14 cellular contexts compared by ENCODE assay signal in the genomic region with DNA sequence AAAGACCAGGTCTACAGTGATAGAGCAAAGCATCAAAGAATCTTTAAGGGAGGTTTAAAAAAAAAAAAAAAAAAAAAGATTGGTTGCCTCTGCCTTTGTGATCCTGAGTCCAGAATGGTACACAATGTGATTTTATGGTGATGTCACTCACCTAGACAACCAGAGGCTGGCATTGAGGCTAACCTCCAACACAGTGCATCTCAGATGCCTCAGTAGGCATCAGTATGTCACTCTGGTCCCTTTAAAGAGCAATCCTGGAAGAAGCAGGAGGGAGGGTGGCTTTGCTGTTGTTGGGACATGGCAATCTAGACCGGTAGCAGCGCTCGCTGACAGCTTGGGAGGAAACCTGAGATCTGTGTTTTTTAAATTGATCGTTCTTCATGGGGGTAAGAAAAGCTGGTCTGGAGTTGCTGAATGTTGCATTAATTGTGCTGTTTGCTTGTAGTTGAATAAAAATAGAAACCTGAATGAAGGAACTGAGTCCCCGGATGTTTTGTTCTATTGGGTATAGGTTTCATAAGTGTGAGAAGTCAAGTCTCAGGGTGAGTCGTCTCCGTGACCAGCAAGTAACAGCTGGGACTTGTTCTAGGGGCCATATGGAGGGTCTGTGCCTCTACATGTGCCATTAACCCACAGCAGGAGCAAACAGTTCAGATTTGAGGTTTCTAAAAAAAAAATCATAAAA. TPM values are rescaled to one million over a fixed set of nuclear protein-coding genes. Genes with fewer than 3 reads are reported as not detected.
DNase-seq lines count a peak whose midpoint lies in the region; ATAC-seq and TF ChIP-seq lines count a peak whose summit lies in the region.
"Had no signal": no experiment of that assay in that cellular context is flagged by ENCODE, and none has a peak within 500 bp of the region (broad histone marks: within the 10 kb centered on the region; RNA-seq: fewer than 3 reads in every experiment).

No MANE protein-coding gene starts in this region.

- H3K4me3 Mint-ChIP-seq in CD4-positive, CD25-positive, alpha-beta regulatory T cell = peak overlapping the region in 1 of 4 donors; percentile 57
- H3K4me3 Mint-ChIP-seq in activated naive CD8-positive, alpha-beta T cell treated with anti-CD3 and anti-CD28 coated beads, Interleukin-2, amount 50 U/mL, for 24 hours = no peak overlapping the region

- no peak overlapping the region for H3K4me2 ChIP-seq in Karpas-422 (ENCODE audit: low read depth, low read length, poor library complexity, severe bottlenecking)

- H4K20me1 ChIP-seq in Karpas-422 (ENCODE audit: insufficient read depth, low read depth, low read length) = no peaks in the 10 kb centered on the region

- H3K79me2 ChIP-seq in Karpas-422 (ENCODE audit: low read length) = peaks cover 12% of the 10 kb centered on the region; the same call in 1 of the 2 replicates

- WGBS in esophagus squamous epithelium, 2 donors = 77 to 80% methylated on average over 7 of the region's 7 CpGs

- H3K9me3 Mint-ChIP-seq in CD4-positive, CD25-positive, alpha-beta regulatory T cell = no peaks in the 10 kb centered on the region
- H3K9me3 Mint-ChIP-seq in activated naive CD8-positive, alpha-beta T cell treated with anti-CD3 and anti-CD28 coated beads, Interleukin-2, amount 50 U/mL, for 24 hours = no peaks in the 10 kb centered on the region

- H3K27ac Mint-ChIP-seq in CD4-positive, CD25-positive, alpha-beta regulatory T cell = peak overlapping the region in 2 of 3 donors; percentile 67 to 86
- peak overlapping the region; percentile 59 for H3K27ac Mint-ChIP-seq in activated naive CD8-positive, alpha-beta T cell treated with anti-CD3 and anti-CD28 coated beads, Interleukin-2, amount 50 U/mL, for 24 hours

- no peaks in the 10 kb centered on the region for H3K27me3 ChIP-seq in CD4-positive, CD25-positive, alpha-beta regulatory T cell (ENCODE audit: control insufficient read depth, insufficient read depth, low read length)
- H3K27me3 ChIP-seq in Karpas-422 (ENCODE audit: low read length) = no peaks in the 10 kb centered on the region
- H3K27me3 ChIP-seq in esophagus squamous epithelium = no peaks in the 10 kb centered on the region
- H3K27me3 ChIP-seq: BLaER1 treated with 17β-estradiol and CSF1 and Interleukin-3, amounts not matched to agents 10 nM and 100 nM had no signal

- intact Hi-C loops in esophagus squamous epithelium (cut with DNase I) = no loop called here

- no peak overlapping the region for H2AFZ ChIP-seq in Karpas-422 (ENCODE audit: low read length)

- H3K36me3 Mint-ChIP-seq in CD4-positive, CD25-positive, alpha-beta regulatory T cell = peaks cover 48% of the 10 kb centered on the region
- peaks cover 54% of the 10 kb centered on the region for H3K36me3 Mint-ChIP-seq in activated naive CD8-positive, alpha-beta T cell treated with anti-CD3 and anti-CD28 coated beads, Interleukin-2, amount 50 U/mL, for 24 hours (ENCODE audit: low read depth)

- no peaks in the 10 kb centered on the region for H3K27me3 Mint-ChIP-seq in CD4-positive, CD25-positive, alpha-beta regulatory T cell
- H3K27me3 Mint-ChIP-seq in activated naive CD8-positive, alpha-beta T cell treated with anti-CD3 and anti-CD28 coated beads, Interleukin-2, amount 50 U/mL, for 24 hours = no peaks in the 10 kb centered on the region

- H3K4me3 ChIP-seq in CD4-positive, CD25-positive, alpha-beta regulatory T cell (ENCODE audit: low read depth, low read length) = no peak overlapping the region
- H3K4me3 ChIP-seq in Karpas-422 (ENCODE audit: low read length) (no peak overlapping the region), esophagus squamous epithelium (no peak overlapping the region)
- H3K4me3 ChIP-seq: BLaER1 treated with 17β-estradiol and CSF1 and Interleukin-3, amounts not matched to agents 10 nM and 100 nM had no signal

- TF ChIP-seq CTCF in GM13977 (IDR thresholded peaks at IDR 0.05; ENCODE audit: extremely low read depth, insufficient read depth, missing control alignments) = no peak
- no peak for TF ChIP-seq CTCF in esophagus squamous epithelium (IDR thresholded peaks at IDR 0.05)

- H3K9me3 ChIP-seq in CD4-positive, CD25-positive, alpha-beta regulatory T cell (ENCODE audit: control insufficient read depth in 2 of 2, low read length in 2 of 2) = no peaks in the 10 kb centered on the region
- H3K9me3 ChIP-seq in Karpas-422 (ENCODE audit: low read length) (no peaks in the 10 kb centered on the region), esophagus squamous epithelium (no peaks in the 10 kb centered on the region)
- H3K9me3 ChIP-seq: BLaER1 treated with 17β-estradiol and CSF1 and Interleukin-3, amounts not matched to agents 10 nM and 100 nM had no signal

- in situ Hi-C loops in GM13977 (cut with MboI; ENCODE audit: low pct_unique_long_range_greater_than_20kb, low sequenced_read_pairs, unreplicated experiment) = no loop called here

- no peak for TF ChIP-seq POLR2A in esophagus squamous epithelium (IDR thresholded peaks at IDR 0.05)

- H3K27ac ChIP-seq in CD4-positive, CD25-positive, alpha-beta regulatory T cell (ENCODE audit: insufficient read depth, low read length, poor library complexity, severe bottlenecking) = no peak overlapping the region
- H3K27ac ChIP-seq in Karpas-422 (ENCODE audit: low read length) = no peak overlapping the region
- H3K27ac ChIP-seq in esophagus squamous epithelium = no peak overlapping the region

- ATAC-seq in CD4-positive, CD25-positive, alpha-beta regulatory T cell (ENCODE audit: low read depth in 2 of 2) = no peak
- ATAC-seq in HG03025 (IDR thresholded peaks at IDR 0.05; ENCODE audit: low FRiP score, unreplicated experiment) = peak; percentile 67
- peak; percentile 30 for ATAC-seq in activated naive CD8-positive, alpha-beta T cell treated with anti-CD3 and anti-CD28 coated beads, Interleukin-2, amount 50 U/mL, for 24 hours
- no peak for ATAC-seq in HG03039 (IDR thresholded peaks at IDR 0.05; ENCODE audit: unreplicated experiment)

- H3K9ac ChIP-seq in Karpas-422 (ENCODE audit: low read length) = no peak overlapping the region

- peaks cover 5 to 17% (median 10%) of the 10 kb centered on the region in 4 donors for H3K4me1 Mint-ChIP-seq in CD4-positive, CD25-positive, alpha-beta regulatory T cell
- peaks cover 8% of the 10 kb centered on the region for H3K4me1 Mint-ChIP-seq in activated naive CD8-positive, alpha-beta T cell treated with anti-CD3 and anti-CD28 coated beads, Interleukin-2, amount 50 U/mL, for 24 hours

- H3K36me3 ChIP-seq in CD4-positive, CD25-positive, alpha-beta regulatory T cell (ENCODE audit: control insufficient read depth, insufficient read depth, low read length) = peaks cover 49% of the 10 kb centered on the region
- H3K36me3 ChIP-seq in Karpas-422 (ENCODE audit: insufficient read depth, low read length) = peaks cover 35% of the 10 kb centered on the region
- peaks cover 12 to 100% (median 23%) of the 10 kb centered on the region in 3 donors for H3K36me3 ChIP-seq in esophagus squamous epithelium

- no peaks in the 10 kb centered on the region for H3K4me1 ChIP-seq in CD4-positive, CD25-positive, alpha-beta regulatory T cell (ENCODE audit: control insufficient read depth, insufficient read depth, low read length, poor library complexity, severe bottlenecking)
- no peaks in the 10 kb centered on the region for H3K4me1 ChIP-seq in Karpas-422 (ENCODE audit: low read length)
- peaks cover 0 to 11% (median 0%) of the 10 kb centered on the region in 3 donors for H3K4me1 ChIP-seq in esophagus squamous epithelium

- no peaks in the 10 kb centered on the region for H3K9me2 ChIP-seq in Karpas-422 (replicated peaks; ENCODE audit: insufficient read depth, low read length)

- DNase-seq in CD4-positive, CD25-positive, alpha-beta regulatory T cell = peak in 1 of 3 donors; percentile 26
- peak; percentile 71 for DNase-seq in GM13977 (ENCODE audit: low spot score)
- no peak for DNase-seq in activated naive CD8-positive, alpha-beta T cell treated with anti-CD3 and anti-CD28 coated beads, Interleukin-2, amount 50 U/mL, for 24 hours
- no peak for DNase-seq in Karpas-422
- DNase-seq in esophagus squamous epithelium (lab: John Stamatoyannopoulos, UW) = no peak
- no peak for DNase-seq in activated CD8-positive, alpha-beta memory T cell treated with anti-CD3 and anti-CD28 coated beads, Interleukin-2, amount 50 U/mL, for 4 hours
- DNase-seq: activated T-cell treated with anti-CD3 and anti-CD28 coated beads, Interleukin-2, amount 50 U/mL, for 48 hours; MM.1S; occipital lobe; stimulated activated CD4-positive, alpha-beta T cell treated with anti-CD3 and anti-CD28 coated beads, Interleukin-1b, Interleukin-23, amount 100 ng/mL, for 48 hours; T-helper 9 cell had no signal

RNA-seq across cellular contexts. Expression of a gene that starts 9.3 kb away (rescaled TPM):
- 75.2 TPM for total RNA-seq in CD4-positive, CD25-positive, alpha-beta regulatory T cell
- 100 to 1,000 TPM; 259 to 359 (median 325) TPM for polyA plus RNA-seq in CD4-positive, CD25-positive, alpha-beta regulatory T cell
- total RNA-seq in Karpas-422 (2014; rRNA removed; shearing (Covaris generic); ENCODE audit: low replicate concordance) = 138 and 168 TPM in 2 replicates
- total RNA-seq in esophagus squamous epithelium = 100 to 1,000 TPM; 166 to 237 (median 192) TPM

RNA-seq across cellular contexts. Expression of a gene that starts 41.4 kb away (rescaled TPM):
- total RNA-seq in CD4-positive, CD25-positive, alpha-beta regulatory T cell = 0.64 TPM
- 1 to 10 TPM; 1.5 to 3.1 (median 2.0) TPM for polyA plus RNA-seq in CD4-positive, CD25-positive, alpha-beta regulatory T cell
- 5.0 and 23.2 TPM in 2 replicates for total RNA-seq in Karpas-422 (2014; rRNA removed; shearing (Covaris generic); ENCODE audit: low replicate concordance)
- total RNA-seq in esophagus squamous epithelium = 10 to 100 TPM; 11.9 to 47.1 (median 25.8) TPM

Comparison
In these comparisons a context has a peak if more than half of its experiments do, and no peak if none do; other contexts are left out.
1. ATAC-seq: peak in HG03025 (single experiment) and activated naive CD8-positive, alpha-beta T cell treated with anti-CD3 and anti-CD28 coated beads, Interleukin-2, amount 50 U/mL, for 24 hours (single experiment); none in CD4-positive, CD25-positive, alpha-beta regulatory T cell (0 of 2) and HG03039 (single experiment).